1 cellular context compared by ENCODE assay signal in the genomic region with DNA sequence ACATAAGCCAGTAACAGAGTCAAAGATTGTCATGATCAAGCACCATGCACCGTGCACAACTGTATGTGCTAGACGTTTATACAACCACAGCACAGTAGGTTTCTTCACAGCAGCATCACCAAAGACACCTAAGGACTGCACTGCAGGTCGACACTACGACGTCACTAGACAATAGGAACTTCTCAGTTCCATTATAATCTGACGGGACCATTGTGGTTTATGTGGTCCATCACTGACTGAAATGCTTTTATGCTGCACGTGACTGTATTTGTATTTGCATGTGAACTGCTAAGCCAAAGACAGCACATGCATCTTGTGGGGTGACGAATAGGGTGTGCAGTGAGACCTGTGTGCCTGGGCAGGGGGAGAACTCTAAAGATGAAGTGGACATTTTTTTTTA.
TF ChIP-seq lines count a peak whose summit lies in the region.

No MANE protein-coding gene starts in this region.

TF ChIP-seq in GM12878, 131 proteins besides CTCF, POLR2A, EP300 and RAD21 (continued from another document and continues in another):
- TF ChIP-seq, protein P1, sequence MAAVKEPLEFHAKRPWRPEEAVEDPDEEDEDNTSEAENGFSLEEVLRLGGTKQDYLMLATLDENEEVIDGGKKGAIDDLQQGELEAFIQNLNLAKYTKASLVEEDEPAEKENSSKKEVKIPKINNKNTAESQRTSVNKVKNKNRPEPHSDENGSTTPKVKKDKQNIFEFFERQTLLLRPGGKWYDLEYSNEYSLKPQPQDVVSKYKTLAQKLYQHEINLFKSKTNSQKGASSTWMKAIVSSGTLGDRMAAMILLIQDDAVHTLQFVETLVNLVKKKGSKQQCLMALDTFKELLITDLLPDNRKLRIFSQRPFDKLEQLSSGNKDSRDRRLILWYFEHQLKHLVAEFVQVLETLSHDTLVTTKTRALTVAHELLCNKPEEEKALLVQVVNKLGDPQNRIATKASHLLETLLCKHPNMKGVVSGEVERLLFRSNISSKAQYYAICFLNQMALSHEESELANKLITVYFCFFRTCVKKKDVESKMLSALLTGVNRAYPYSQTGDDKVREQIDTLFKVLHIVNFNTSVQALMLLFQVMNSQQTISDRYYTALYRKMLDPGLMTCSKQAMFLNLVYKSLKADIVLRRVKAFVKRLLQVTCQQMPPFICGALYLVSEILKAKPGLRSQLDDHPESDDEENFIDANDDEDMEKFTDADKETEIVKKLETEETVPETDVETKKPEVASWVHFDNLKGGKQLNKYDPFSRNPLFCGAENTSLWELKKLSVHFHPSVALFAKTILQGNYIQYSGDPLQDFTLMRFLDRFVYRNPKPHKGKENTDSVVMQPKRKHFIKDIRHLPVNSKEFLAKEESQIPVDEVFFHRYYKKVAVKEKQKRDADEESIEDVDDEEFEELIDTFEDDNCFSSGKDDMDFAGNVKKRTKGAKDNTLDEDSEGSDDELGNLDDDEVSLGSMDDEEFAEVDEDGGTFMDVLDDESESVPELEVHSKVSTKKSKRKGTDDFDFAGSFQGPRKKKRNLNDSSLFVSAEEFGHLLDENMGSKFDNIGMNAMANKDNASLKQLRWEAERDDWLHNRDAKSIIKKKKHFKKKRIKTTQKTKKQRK (IDR thresholded peaks at IDR 0.05; ENCODE audit: low read depth, low read length): no peak
- TF ChIP-seq MTA2 (IDR thresholded peaks at IDR 0.05; ENCODE audit: low read depth) (peak; percentile 40; the same call in 1 of the 2 replicates), IKZF1 (conservative IDR thresholded peaks at IDR 0.05) (0 out of 2 replicates have a peak, but pooled peaks have one; percentile 17), NFXL1 (IDR thresholded peaks at IDR 0.05; ENCODE audit: borderline replicate concordance) (no peak), CREB1 (IDR thresholded peaks at IDR 0.05; ENCODE audit: low read depth) (peak; percentile 22; the same call in 1 of the 2 replicates), BCL11A (IDR thresholded peaks at IDR 0.05; ENCODE audit: low read depth, low read length) (no peak), FOS (IDR thresholded peaks at IDR 0.05; ENCODE audit: borderline replicate concordance, extremely low read depth, insufficient read length) (no peak), KLF5 (IDR thresholded peaks at IDR 0.05; ENCODE audit: partially characterized antibody) (no peak), KDM1A (IDR thresholded peaks at IDR 0.05; ENCODE audit: borderline replicate concordance) (no peak), ASH2L (IDR thresholded peaks at IDR 0.05; ENCODE audit: borderline replicate concordance, low read depth) (no peak), ESRRA (IDR thresholded peaks at IDR 0.05; ENCODE audit: low read length) (no peak), NFIC (IDR thresholded peaks at IDR 0.05; ENCODE audit: low read depth, low read length) (no peak), ZBED1 (IDR thresholded peaks at IDR 0.05; ENCODE audit: borderline replicate concordance) (no peak), SREBF2 (IDR thresholded peaks at IDR 0.05; ENCODE audit: low read length) (no peak), MEF2A (IDR thresholded peaks at IDR 0.05; ENCODE audit: insufficient read depth, low read depth, low read length) (no peak), POLR2AphosphoS2 (IDR thresholded peaks at IDR 0.05; ENCODE audit: low read depth, low read length) (no peak), HCFC1 (IDR thresholded peaks at IDR 0.05; ENCODE audit: low read length) (no peak), RUNX3 (IDR thresholded peaks at IDR 0.05; ENCODE audit: low read length) (peak; percentile 73), NRF1 (conservative IDR thresholded peaks at IDR 0.05; ENCODE audit: low read depth, low read length) (no peak), RFX5 (IDR thresholded peaks at IDR 0.05; ENCODE audit: low read depth, low read length) (no peak), TAF1 (IDR thresholded peaks at IDR 0.05; ENCODE audit: borderline replicate concordance, low read depth, low read length) (no peak)
- TF ChIP-seq, protein P2, sequence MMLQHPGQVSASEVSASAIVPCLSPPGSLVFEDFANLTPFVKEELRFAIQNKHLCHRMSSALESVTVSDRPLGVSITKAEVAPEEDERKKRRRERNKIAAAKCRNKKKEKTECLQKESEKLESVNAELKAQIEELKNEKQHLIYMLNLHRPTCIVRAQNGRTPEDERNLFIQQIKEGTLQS (IDR thresholded peaks at IDR 0.05; ENCODE audit: borderline replicate concordance, extremely low read depth, low read depth, low read length): no peak
- TF ChIP-seq, protein P3, sequence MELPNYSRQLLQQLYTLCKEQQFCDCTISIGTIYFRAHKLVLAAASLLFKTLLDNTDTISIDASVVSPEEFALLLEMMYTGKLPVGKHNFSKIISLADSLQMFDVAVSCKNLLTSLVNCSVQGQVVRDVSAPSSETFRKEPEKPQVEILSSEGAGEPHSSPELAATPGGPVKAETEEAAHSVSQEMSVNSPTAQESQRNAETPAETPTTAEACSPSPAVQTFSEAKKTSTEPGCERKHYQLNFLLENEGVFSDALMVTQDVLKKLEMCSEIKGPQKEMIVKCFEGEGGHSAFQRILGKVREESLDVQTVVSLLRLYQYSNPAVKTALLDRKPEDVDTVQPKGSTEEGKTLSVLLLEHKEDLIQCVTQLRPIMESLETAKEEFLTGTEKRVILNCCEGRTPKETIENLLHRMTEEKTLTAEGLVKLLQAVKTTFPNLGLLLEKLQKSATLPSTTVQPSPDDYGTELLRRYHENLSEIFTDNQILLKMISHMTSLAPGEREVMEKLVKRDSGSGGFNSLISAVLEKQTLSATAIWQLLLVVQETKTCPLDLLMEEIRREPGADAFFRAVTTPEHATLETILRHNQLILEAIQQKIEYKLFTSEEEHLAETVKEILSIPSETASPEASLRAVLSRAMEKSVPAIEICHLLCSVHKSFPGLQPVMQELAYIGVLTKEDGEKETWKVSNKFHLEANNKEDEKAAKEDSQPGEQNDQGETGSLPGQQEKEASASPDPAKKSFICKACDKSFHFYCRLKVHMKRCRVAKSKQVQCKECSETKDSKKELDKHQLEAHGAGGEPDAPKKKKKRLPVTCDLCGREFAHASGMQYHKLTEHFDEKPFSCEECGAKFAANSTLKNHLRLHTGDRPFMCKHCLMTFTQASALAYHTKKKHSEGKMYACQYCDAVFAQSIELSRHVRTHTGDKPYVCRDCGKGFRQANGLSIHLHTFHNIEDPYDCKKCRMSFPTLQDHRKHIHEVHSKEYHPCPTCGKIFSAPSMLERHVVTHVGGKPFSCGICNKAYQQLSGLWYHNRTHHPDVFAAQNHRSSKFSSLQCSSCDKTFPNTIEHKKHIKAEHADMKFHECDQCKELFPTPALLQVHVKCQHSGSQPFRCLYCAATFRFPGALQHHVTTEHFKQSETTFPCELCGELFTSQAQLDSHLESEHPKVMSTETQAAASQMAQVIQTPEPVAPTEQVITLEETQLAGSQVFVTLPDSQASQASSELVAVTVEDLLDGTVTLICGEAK (IDR thresholded peaks at IDR 0.05; ENCODE audit: borderline replicate concordance): no peak
- TF ChIP-seq, protein P4, sequence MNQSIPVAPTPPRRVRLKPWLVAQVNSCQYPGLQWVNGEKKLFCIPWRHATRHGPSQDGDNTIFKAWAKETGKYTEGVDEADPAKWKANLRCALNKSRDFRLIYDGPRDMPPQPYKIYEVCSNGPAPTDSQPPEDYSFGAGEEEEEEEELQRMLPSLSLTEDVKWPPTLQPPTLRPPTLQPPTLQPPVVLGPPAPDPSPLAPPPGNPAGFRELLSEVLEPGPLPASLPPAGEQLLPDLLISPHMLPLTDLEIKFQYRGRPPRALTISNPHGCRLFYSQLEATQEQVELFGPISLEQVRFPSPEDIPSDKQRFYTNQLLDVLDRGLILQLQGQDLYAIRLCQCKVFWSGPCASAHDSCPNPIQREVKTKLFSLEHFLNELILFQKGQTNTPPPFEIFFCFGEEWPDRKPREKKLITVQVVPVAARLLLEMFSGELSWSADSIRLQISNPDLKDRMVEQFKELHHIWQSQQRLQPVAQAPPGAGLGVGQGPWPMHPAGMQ (IDR thresholded peaks at IDR 0.05; ENCODE audit: borderline replicate concordance): no peak
- TF ChIP-seq, protein P5, sequence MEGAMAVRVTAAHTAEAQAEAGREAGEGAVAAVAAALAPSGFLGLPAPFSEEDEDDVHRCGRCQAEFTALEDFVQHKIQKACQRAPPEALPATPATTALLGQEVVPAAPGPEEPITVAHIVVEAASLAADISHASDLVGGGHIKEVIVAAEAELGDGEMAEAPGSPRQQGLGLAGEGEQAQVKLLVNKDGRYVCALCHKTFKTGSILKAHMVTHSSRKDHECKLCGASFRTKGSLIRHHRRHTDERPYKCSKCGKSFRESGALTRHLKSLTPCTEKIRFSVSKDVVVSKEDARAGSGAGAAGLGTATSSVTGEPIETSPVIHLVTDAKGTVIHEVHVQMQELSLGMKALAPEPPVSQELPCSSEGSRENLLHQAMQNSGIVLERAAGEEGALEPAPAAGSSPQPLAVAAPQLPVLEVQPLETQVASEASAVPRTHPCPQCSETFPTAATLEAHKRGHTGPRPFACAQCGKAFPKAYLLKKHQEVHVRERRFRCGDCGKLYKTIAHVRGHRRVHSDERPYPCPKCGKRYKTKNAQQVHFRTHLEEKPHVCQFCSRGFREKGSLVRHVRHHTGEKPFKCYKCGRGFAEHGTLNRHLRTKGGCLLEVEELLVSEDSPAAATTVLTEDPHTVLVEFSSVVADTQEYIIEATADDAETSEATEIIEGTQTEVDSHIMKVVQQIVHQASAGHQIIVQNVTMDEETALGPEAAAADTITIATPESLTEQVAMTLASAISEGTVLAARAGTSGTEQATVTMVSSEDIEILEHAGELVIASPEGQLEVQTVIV (IDR thresholded peaks at IDR 0.05; ENCODE audit: borderline replicate concordance, partially characterized antibody): no peak
- TF ChIP-seq, protein P6, sequence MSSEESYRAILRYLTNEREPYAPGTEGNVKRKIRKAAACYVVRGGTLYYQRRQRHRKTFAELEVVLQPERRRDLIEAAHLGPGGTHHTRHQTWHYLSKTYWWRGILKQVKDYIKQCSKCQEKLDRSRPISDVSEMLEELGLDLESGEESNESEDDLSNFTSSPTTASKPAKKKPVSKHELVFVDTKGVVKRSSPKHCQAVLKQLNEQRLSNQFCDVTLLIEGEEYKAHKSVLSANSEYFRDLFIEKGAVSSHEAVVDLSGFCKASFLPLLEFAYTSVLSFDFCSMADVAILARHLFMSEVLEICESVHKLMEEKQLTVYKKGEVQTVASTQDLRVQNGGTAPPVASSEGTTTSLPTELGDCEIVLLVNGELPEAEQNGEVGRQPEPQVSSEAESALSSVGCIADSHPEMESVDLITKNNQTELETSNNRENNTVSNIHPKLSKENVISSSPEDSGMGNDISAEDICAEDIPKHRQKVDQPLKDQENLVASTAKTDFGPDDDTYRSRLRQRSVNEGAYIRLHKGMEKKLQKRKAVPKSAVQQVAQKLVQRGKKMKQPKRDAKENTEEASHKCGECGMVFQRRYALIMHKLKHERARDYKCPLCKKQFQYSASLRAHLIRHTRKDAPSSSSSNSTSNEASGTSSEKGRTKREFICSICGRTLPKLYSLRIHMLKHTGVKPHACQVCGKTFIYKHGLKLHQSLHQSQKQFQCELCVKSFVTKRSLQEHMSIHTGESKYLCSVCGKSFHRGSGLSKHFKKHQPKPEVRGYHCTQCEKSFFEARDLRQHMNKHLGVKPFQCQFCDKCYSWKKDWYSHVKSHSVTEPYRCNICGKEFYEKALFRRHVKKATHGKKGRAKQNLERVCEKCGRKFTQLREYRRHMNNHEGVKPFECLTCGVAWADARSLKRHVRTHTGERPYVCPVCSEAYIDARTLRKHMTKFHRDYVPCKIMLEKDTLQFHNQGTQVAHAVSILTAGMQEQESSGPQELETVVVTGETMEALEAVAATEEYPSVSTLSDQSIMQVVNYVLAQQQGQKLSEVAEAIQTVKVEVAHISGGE (CRISPR knock-in tag; IDR thresholded peaks at IDR 0.05): no peak
- TF ChIP-seq, protein P7, sequence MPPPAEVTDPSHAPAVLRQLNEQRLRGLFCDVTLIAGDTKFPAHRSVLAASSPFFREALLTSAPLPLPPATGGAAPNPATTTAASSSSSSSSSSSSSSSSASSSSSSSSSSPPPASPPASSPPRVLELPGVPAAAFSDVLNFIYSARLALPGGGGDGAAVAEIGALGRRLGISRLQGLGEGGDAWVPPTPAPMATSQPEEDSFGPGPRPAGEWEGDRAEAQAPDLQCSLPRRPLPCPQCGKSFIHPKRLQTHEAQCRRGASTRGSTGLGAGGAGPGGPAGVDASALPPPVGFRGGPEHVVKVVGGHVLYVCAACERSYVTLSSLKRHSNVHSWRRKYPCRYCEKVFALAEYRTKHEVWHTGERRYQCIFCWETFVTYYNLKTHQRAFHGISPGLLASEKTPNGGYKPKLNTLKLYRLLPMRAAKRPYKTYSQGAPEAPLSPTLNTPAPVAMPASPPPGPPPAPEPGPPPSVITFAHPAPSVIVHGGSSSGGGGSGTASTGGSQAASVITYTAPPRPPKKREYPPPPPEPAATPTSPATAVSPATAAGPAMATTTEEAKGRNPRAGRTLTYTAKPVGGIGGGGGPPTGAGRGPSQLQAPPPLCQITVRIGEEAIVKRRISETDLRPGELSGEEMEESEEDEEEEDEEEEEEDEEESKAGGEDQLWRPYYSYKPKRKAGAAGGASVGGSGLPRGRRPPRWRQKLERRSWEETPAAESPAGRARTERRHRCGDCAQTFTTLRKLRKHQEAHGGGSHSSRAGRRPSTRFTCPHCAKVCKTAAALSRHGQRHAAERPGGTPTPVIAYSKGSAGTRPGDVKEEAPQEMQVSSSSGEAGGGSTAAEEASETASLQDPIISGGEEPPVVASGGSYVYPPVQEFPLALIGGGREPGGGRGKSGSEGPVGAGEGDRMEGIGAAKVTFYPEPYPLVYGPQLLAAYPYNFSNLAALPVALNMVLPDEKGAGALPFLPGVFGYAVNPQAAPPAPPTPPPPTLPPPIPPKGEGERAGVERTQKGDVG (CRISPR knock-in tag; IDR thresholded peaks at IDR 0.05): no peak
- TF ChIP-seq, protein P8, sequence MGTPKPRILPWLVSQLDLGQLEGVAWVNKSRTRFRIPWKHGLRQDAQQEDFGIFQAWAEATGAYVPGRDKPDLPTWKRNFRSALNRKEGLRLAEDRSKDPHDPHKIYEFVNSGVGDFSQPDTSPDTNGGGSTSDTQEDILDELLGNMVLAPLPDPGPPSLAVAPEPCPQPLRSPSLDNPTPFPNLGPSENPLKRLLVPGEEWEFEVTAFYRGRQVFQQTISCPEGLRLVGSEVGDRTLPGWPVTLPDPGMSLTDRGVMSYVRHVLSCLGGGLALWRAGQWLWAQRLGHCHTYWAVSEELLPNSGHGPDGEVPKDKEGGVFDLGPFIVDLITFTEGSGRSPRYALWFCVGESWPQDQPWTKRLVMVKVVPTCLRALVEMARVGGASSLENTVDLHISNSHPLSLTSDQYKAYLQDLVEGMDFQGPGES (IDR thresholded peaks at IDR 0.05): no peak
- TF ChIP-seq, protein P9, sequence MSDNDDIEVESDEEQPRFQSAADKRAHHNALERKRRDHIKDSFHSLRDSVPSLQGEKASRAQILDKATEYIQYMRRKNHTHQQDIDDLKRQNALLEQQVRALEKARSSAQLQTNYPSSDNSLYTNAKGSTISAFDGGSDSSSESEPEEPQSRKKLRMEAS (IDR thresholded peaks at IDR 0.05; ENCODE audit: low read depth, low read length): no peak
